Comparison of ENCODE assay signal across 1 cellular context in genomic region chr19:1243768-1244692, GRCh38.
TF ChIP-seq lines count a peak whose summit lies in the region.

No MANE protein-coding gene starts in this region.

TF ChIP-seq in neural cell, 6 proteins besides CTCF, POLR2A, EP300 and RAD21:
- TF ChIP-seq TAF1 (IDR thresholded peaks at IDR 0.05; ENCODE audit: low read depth) (no peak), SMC3 (conservative IDR thresholded peaks at IDR 0.05; ENCODE audit: poor library complexity) (peak; percentile 75), EZH2 (IDR thresholded peaks at IDR 0.05; ENCODE audit: borderline replicate concordance, insufficient read depth, low read length, poor library complexity, severe bottlenecking) (no peak), REST (IDR thresholded peaks at IDR 0.05; ENCODE audit: borderline replicate concordance) (no peak), POLR2AphosphoS5 (IDR thresholded peaks at IDR 0.05) (no peak)
